In the genomic region with DNA sequence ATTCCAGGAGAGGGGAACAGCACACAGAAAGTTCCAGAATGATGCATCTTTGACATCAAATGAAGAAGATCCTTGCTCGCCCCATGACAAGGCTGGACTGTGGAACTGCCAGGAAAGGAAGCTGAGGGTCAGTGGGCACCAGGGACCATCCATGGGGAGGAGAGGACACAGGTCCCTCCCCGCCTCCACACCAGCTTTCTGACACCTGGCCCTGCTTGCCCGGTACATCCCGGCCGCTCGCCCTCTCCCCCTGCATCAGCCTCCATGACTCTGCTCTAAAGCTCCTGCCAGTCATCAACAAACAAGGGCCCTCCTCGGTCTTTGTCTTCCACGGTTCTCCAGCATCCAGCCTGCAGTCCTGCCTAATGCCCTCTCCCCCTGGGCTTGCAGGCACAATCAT, we compare ENCODE assay signal across 28 cellular contexts.
"Had no signal": no experiment of that assay in that cellular context is flagged by ENCODE, and none has a peak within 500 bp of the region (broad histone marks: within the 10 kb centered on the region; RNA-seq: fewer than 3 reads in every experiment).

No MANE protein-coding gene starts in this region.

- FAIRE-seq: colon, endometrium, endothelial cell of umbilical vein, frontal cortex had no signal

- H3K9me3 ChIP-seq: colonic mucosa, esophagus muscularis mucosa, esophagus squamous epithelium, gastrocnemius medialis, gastroesophageal sphincter, heart left ventricle had no signal

- ATAC-seq: effector memory CD8-positive, alpha-beta T cell; esophagus mucosa; foreskin keratinocyte; gastrocnemius medialis; gastroesophageal sphincter; heart left ventricle had no signal

- H3K27ac ChIP-seq: colonic mucosa, coronary artery, dorsolateral prefrontal cortex, epithelial cell of prostate, esophagus muscularis mucosa, esophagus squamous epithelium, foreskin keratinocyte, gastrocnemius medialis, gastroesophageal sphincter, heart left ventricle had no signal

- H3K36me3 ChIP-seq: colonic mucosa, esophagus muscularis mucosa, esophagus squamous epithelium, gastrocnemius medialis, gastroesophageal sphincter, heart left ventricle had no signal

- DNase-seq: colonic mucosa; cortex of kidney; dermis blood vessel endothelial cell; dorsolateral prefrontal cortex; effector CD4-positive, alpha-beta T cell; effector CD8-positive, alpha-beta T cell; effector memory CD4-positive, alpha-beta T cell; effector memory CD8-positive, alpha-beta T cell; endodermal cell; erythroblast; esophagus squamous epithelium; foreskin fibroblast; foreskin keratinocyte; foreskin melanocyte; gastrocnemius medialis; glutamatergic neuron; head of caudate nucleus; heart left ventricle had no signal

- H3K4me1 ChIP-seq: colonic mucosa, esophagus muscularis mucosa, esophagus squamous epithelium, foreskin keratinocyte, gastrocnemius medialis, gastroesophageal sphincter, heart left ventricle had no signal

- H3K9me3 Mint-ChIP-seq: dendritic cell treated with granulocyte-macrophage colony-stimulating factor and Interleukin-4, amounts not matched to agents 40 ng/mL and 50 ng/mL, for 4 days; effector memory CD8-positive, alpha-beta T cell; endodermal cell had no signal

- H3K27me3 Mint-ChIP-seq: dendritic cell treated with granulocyte-macrophage colony-stimulating factor and Interleukin-4, amounts not matched to agents 40 ng/mL and 50 ng/mL, for 4 days had no signal

- H3K4me3 Mint-ChIP-seq: dendritic cell treated with granulocyte-macrophage colony-stimulating factor and Interleukin-4, amounts not matched to agents 40 ng/mL and 50 ng/mL, for 4 days; effector memory CD8-positive, alpha-beta T cell; endodermal cell had no signal

- H3K27ac Mint-ChIP-seq: dendritic cell treated with granulocyte-macrophage colony-stimulating factor and Interleukin-4, amounts not matched to agents 40 ng/mL and 50 ng/mL, for 4 days; effector memory CD8-positive, alpha-beta T cell; endodermal cell had no signal

- H3K27me3 ChIP-seq: colonic mucosa, dorsolateral prefrontal cortex, esophagus muscularis mucosa, esophagus squamous epithelium, foreskin keratinocyte, gastroesophageal sphincter, heart left ventricle had no signal

- H3K4me3 ChIP-seq: colonic mucosa, coronary artery, dorsolateral prefrontal cortex, esophagus muscularis mucosa, esophagus squamous epithelium, gastrocnemius medialis, gastroesophageal sphincter, heart left ventricle had no signal
